ENCODE assay signal across 1 cellular context in the genomic region with DNA sequence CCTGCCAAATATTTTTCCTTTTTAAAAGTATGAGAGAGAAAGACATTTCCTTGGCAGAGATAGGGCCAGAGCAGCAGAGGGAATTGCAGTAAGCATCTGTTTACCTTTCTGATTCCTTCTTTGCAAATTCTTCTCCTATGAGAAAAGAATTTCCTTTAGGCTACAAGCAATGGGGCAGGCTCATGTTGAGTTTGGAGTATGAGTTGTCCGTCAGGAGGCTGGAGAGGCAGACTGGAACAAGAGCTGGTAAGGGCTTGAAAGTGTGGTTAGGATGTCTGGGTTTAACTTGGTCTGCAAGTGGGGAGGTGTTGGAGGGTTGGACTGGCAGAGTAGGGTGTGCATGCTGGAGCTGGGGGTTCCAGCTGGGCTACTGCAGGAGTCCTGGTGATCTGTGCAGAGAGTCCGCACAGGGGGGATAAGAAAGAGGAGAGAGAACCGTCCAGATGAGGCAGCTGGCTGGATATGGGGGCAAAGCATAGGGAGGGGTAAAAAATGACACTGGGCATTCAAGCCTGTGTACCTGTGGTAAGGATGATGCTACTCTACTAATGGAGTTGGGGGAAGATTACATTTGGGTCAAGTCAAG.
TF ChIP-seq lines count a peak whose summit lies in the region.

No MANE protein-coding gene starts in this region.

TF ChIP-seq in H1, 55 proteins besides CTCF, POLR2A, EP300 and RAD21:
- no peak for TF ChIP-seq BRCA1 (IDR thresholded peaks at IDR 0.05; ENCODE audit: low read depth, low read length)
